Comparison of ENCODE assay signal across 1 cellular context in genomic region chr16:12801511-12802042, GRCh38.
A peak's percentile ranks its signal among the peaks of the same experiment; 100 is the strongest.
TF ChIP-seq lines count a peak whose summit lies in the region.

No MANE protein-coding gene starts in this region.

TF ChIP-seq in HepG2, 621 proteins besides CTCF, POLR2A, EP300 and RAD21 (continued from another document):
- TF ChIP-seq ZNF407 (CRISPR knock-in tag; IDR thresholded peaks at IDR 0.05; ENCODE audit: not compliant biosample characterization) (no peak), FUBP1 (CRISPR knock-in tag; IDR thresholded peaks at IDR 0.05; ENCODE audit: borderline replicate concordance) (no peak), PLSCR1 (CRISPR knock-in tag; IDR thresholded peaks at IDR 0.05; ENCODE audit: borderline replicate concordance) (no peak), ZBTB38 (CRISPR knock-in tag; IDR thresholded peaks at IDR 0.05) (no peak), FOXJ3 (CRISPR knock-in tag; IDR thresholded peaks at IDR 0.05; ENCODE audit: borderline replicate concordance) (no peak), ZNF33B (CRISPR knock-in tag; IDR thresholded peaks at IDR 0.05) (no peak), ZNF773 (CRISPR knock-in tag; IDR thresholded peaks at IDR 0.05; ENCODE audit: borderline replicate concordance) (no peak), HBP1 (CRISPR knock-in tag; IDR thresholded peaks at IDR 0.05; ENCODE audit: low read depth) (0 out of 2 replicates have a peak, but pooled peaks have one; percentile 53), PRDM10 (CRISPR knock-in tag; IDR thresholded peaks at IDR 0.05; ENCODE audit: low read depth) (0 out of 2 replicates have a peak, but pooled peaks have one; percentile 17), CENPX (CRISPR knock-in tag; IDR thresholded peaks at IDR 0.05) (no peak), RFX5 (IDR thresholded peaks at IDR 0.05; ENCODE audit: low read depth, low read length) (no peak), FOXO4 (CRISPR knock-in tag; conservative IDR thresholded peaks at IDR 0.05) (no peak), CSRNP1 (CRISPR knock-in tag; IDR thresholded peaks at IDR 0.05) (no peak), NCOA5 (CRISPR knock-in tag; IDR thresholded peaks at IDR 0.05) (no peak), DPF2 (CRISPR knock-in tag; IDR thresholded peaks at IDR 0.05; ENCODE audit: borderline replicate concordance, low read depth) (no peak), TFAP4 (IDR thresholded peaks at IDR 0.05; ENCODE audit: borderline replicate concordance, low read depth) (peak; percentile 87; the same call in 1 of the 2 replicates), PHF8 (CRISPR knock-in tag; IDR thresholded peaks at IDR 0.05) (no peak; the same call in 1 of the 2 replicates), ZNF34 (CRISPR knock-in tag; IDR thresholded peaks at IDR 0.05; ENCODE audit: borderline replicate concordance) (no peak)
